26 cellular contexts compared by ENCODE assay signal in genomic region chr5:104096451-104096850, GRCh38.
"Had no signal": no experiment of that assay in that cellular context is flagged by ENCODE, and none has a peak within 500 bp of the region (broad histone marks: within the 10 kb centered on the region; RNA-seq: fewer than 3 reads in every experiment).

No MANE protein-coding gene starts in this region.

- H3K36me3 ChIP-seq: ascending aorta, cardiac muscle cell had no signal

- H3K4me3 ChIP-seq: ascending aorta, cardiac muscle cell, PC-9 had no signal

- DNase-seq: activated CD4-positive, alpha-beta T cell treated with anti-CD3 and anti-CD28 coated beads, Interleukin-2, amount 10 ng/mL, durations not matched to agents 24 days and 14 days; activated CD4-positive, alpha-beta T cell treated with anti-CD3 and anti-CD28 coated beads, Interleukin-2, amount 50 U/mL, for 4 hours; activated CD8-positive, alpha-beta T cell treated with anti-CD3 and anti-CD28 coated beads for 36 hours; activated effector memory CD4-positive, alpha-beta T cell treated with anti-CD3 and anti-CD28 coated beads, Interleukin-2, amount 50 U/mL, for 16 hours; activated naive CD4-positive, alpha-beta T cell; activated naive CD4-positive, alpha-beta T cell treated with anti-CD3 and anti-CD28 coated beads, Interleukin-2, amount 50 U/mL, for 16 hours; activated naive CD8-positive, alpha-beta T cell treated with anti-CD3 and anti-CD28 coated beads, Interleukin-2, amount 10 ng/mL, durations not matched to agents 7 days and 5 days; activated T-cell treated with anti-CD3 and anti-CD28 coated beads, Interleukin-2, amount 50 U/mL, for 1 hour; activated T-cell treated with anti-CD3 and anti-CD28 coated beads, Interleukin-2, amount 50 U/mL, for 72 hours; amygdala; KG1; MM.1S; NCI-H1105; NCI-H1417 treated with DMSO at 0.1 percent for 48 hours; NCI-H1694; NCI-H1930; NCI-H2081 treated with DMSO at 0.1 percent for 48 hours; NCI-H226; NCI-H446 treated with DMSO at 0.1 percent for 48 hours; NCI-H524; PC-9 had no signal

- H3K27me3 ChIP-seq: ascending aorta, cardiac muscle cell had no signal

- H3K4me1 ChIP-seq: ascending aorta had no signal

- ATAC-seq: activated CD8-positive, alpha-beta T cell treated with anti-CD3 and anti-CD28 coated beads for 36 hours; activated T-cell treated with anti-CD3 and anti-CD28 coated beads, Interleukin-2, amount 50 U/mL, for 72 hours; activated T-helper 17 cell treated with anti-CD3 and anti-CD28 coated beads, Interleukin-2, amount 50 U/mL, for 72 hours; Right ventricle myocardium inferior had no signal

- H3K4me2 ChIP-seq: PC-9 had no signal

- H3K27ac ChIP-seq: ascending aorta, cardiac muscle cell, PC-9, RWPE1 had no signal
